Comparison of ENCODE assay signal across 12 cellular contexts in genomic region chr4:145186719-145187118, GRCh38. TPM values are rescaled to one million over a fixed set of nuclear protein-coding genes. Genes with fewer than 3 reads are reported as not detected.
DNase-seq lines count a peak whose midpoint lies in the region; ATAC-seq, FAIRE-seq and TF ChIP-seq lines count a peak whose summit lies in the region.
"Had no signal": no experiment of that assay in that cellular context is flagged by ENCODE, and none has a peak within 500 bp of the region (broad histone marks: within the 10 kb centered on the region; RNA-seq: fewer than 3 reads in every experiment).

No MANE protein-coding gene starts in this region.

- DNase-seq in GM12892 (ENCODE audit: insufficient read length) (no peak), NAMALWA (ENCODE audit: low spot score) (peak; percentile 72), NCI-H2171 treated with DMSO at 0.1 percent for 48 hours (lab: John Stamatoyannopoulos, UW) (no peak)
- DNase-seq in activated CD8-positive, alpha-beta T cell treated with anti-CD3 and anti-CD28 coated beads for 36 hours: no peak
- no peak for DNase-seq in activated CD4-positive, alpha-beta memory T cell treated with anti-CD3 and anti-CD28 coated beads, Interleukin-2, amount 10 ng/mL, durations not matched to agents 7 days and 5 days
- no peak for DNase-seq in activated CD4-positive, alpha-beta T cell treated with anti-CD3 and anti-CD28 coated beads for 36 hours
- DNase-seq: glutamatergic neuron, NCI-H226 had no signal

- CTCF ChIA-PET in activated CD8-positive, alpha-beta T cell treated with anti-CD3 and anti-CD28 coated beads for 36 hours (lab: Charles Lee): interaction anchor here (1.0 kb wide), 1 partner anchor 423 kb away, joined by 4 read pairs; no protein-coding TSS in a partner anchor
- CTCF ChIA-PET in activated CD4-positive, alpha-beta memory T cell treated with anti-CD3 and anti-CD28 coated beads, Interleukin-2, amount 10 ng/mL, durations not matched to agents 7 days and 5 days (lab: Charles Lee): interaction anchor here (1.2 kb wide), 1 partner anchor 431 kb away, joined by 3 read pairs; no protein-coding TSS in a partner anchor
- CTCF ChIA-PET in activated CD4-positive, alpha-beta T cell treated with anti-CD3 and anti-CD28 coated beads for 36 hours (lab: Charles Lee): interaction anchor here (1.2 kb wide), 1 partner anchor 125 kb away, joined by 5 read pairs; no protein-coding TSS in a partner anchor

- peak; percentile 79 for FAIRE-seq in GM12892 (lab: Jason Lieb, UNC)
- FAIRE-seq: colon had no signal

- peaks cover 2% of the 10 kb centered on the region for H3K27me3 Mint-ChIP-seq in activated CD8-positive, alpha-beta T cell treated with anti-CD3 and anti-CD28 coated beads for 36 hours
- peaks cover 2% of the 10 kb centered on the region for H3K27me3 Mint-ChIP-seq in activated CD4-positive, alpha-beta memory T cell treated with anti-CD3 and anti-CD28 coated beads, Interleukin-2, amount 10 ng/mL, durations not matched to agents 7 days and 5 days
- no peaks in the 10 kb centered on the region for H3K27me3 Mint-ChIP-seq in activated CD4-positive, alpha-beta T cell treated with anti-CD3 and anti-CD28 coated beads for 36 hours
- H3K27me3 Mint-ChIP-seq: stimulated activated naive CD8-positive, alpha-beta T cell treated with anti-CD3 and anti-CD28 coated beads, Interleukin-15, Interleukin-2, amounts not matched to agents 100 ng/mL and 50 ng/mL, for 24 hours had no signal

- POLR2A ChIA-PET in activated CD8-positive, alpha-beta T cell treated with anti-CD3 and anti-CD28 coated beads for 36 hours (lab: Charles Lee): interaction anchor here (0.7 kb wide), 1 partner anchor 457 kb away, joined by 4 read pairs; no protein-coding TSS in a partner anchor
- POLR2A ChIA-PET in activated CD4-positive, alpha-beta memory T cell treated with anti-CD3 and anti-CD28 coated beads, Interleukin-2, amount 10 ng/mL, durations not matched to agents 7 days and 5 days (lab: Charles Lee): interaction anchor here (1.1 kb wide), 1 partner anchor 9 kb away, joined by 4 read pairs; no protein-coding TSS in a partner anchor
- POLR2A ChIA-PET in activated CD4-positive, alpha-beta T cell treated with anti-CD3 and anti-CD28 coated beads for 36 hours (lab: Charles Lee): interaction anchor here (0.9 kb wide), 1 partner anchor 10 kb away, joined by 4 read pairs; no protein-coding TSS in a partner anchor

- no peak overlapping the region for H3K27ac Mint-ChIP-seq in activated CD8-positive, alpha-beta T cell treated with anti-CD3 and anti-CD28 coated beads for 36 hours
- no peak overlapping the region for H3K27ac Mint-ChIP-seq in activated CD4-positive, alpha-beta memory T cell treated with anti-CD3 and anti-CD28 coated beads, Interleukin-2, amount 10 ng/mL, durations not matched to agents 7 days and 5 days
- H3K27ac Mint-ChIP-seq in activated CD4-positive, alpha-beta T cell treated with anti-CD3 and anti-CD28 coated beads for 36 hours: no peak overlapping the region
- H3K27ac Mint-ChIP-seq: stimulated activated naive CD8-positive, alpha-beta T cell treated with anti-CD3 and anti-CD28 coated beads, Interleukin-15, Interleukin-2, amounts not matched to agents 100 ng/mL and 50 ng/mL, for 24 hours had no signal

- H3K36me3 Mint-ChIP-seq in activated CD8-positive, alpha-beta T cell treated with anti-CD3 and anti-CD28 coated beads for 36 hours (ENCODE audit: low read depth): no peaks in the 10 kb centered on the region
- no peaks in the 10 kb centered on the region for H3K36me3 Mint-ChIP-seq in activated CD4-positive, alpha-beta memory T cell treated with anti-CD3 and anti-CD28 coated beads, Interleukin-2, amount 10 ng/mL, durations not matched to agents 7 days and 5 days (ENCODE audit: low read depth)
- no peaks in the 10 kb centered on the region for H3K36me3 Mint-ChIP-seq in activated CD4-positive, alpha-beta T cell treated with anti-CD3 and anti-CD28 coated beads for 36 hours (ENCODE audit: low read depth)

- H3K4me1 Mint-ChIP-seq in activated CD8-positive, alpha-beta T cell treated with anti-CD3 and anti-CD28 coated beads for 36 hours (ENCODE audit: low read depth): peaks cover 4% of the 10 kb centered on the region
- peaks cover 5% of the 10 kb centered on the region for H3K4me1 Mint-ChIP-seq in activated CD4-positive, alpha-beta memory T cell treated with anti-CD3 and anti-CD28 coated beads, Interleukin-2, amount 10 ng/mL, durations not matched to agents 7 days and 5 days
- peaks cover 6% of the 10 kb centered on the region for H3K4me1 Mint-ChIP-seq in activated CD4-positive, alpha-beta T cell treated with anti-CD3 and anti-CD28 coated beads for 36 hours

- H3K4me3 Mint-ChIP-seq in activated CD8-positive, alpha-beta T cell treated with anti-CD3 and anti-CD28 coated beads for 36 hours: no peak overlapping the region
- H3K4me3 Mint-ChIP-seq in activated CD4-positive, alpha-beta memory T cell treated with anti-CD3 and anti-CD28 coated beads, Interleukin-2, amount 10 ng/mL, durations not matched to agents 7 days and 5 days: no peak overlapping the region
- no peak overlapping the region for H3K4me3 Mint-ChIP-seq in activated CD4-positive, alpha-beta T cell treated with anti-CD3 and anti-CD28 coated beads for 36 hours
- H3K4me3 Mint-ChIP-seq: stimulated activated naive CD8-positive, alpha-beta T cell treated with anti-CD3 and anti-CD28 coated beads, Interleukin-15, Interleukin-2, amounts not matched to agents 100 ng/mL and 50 ng/mL, for 24 hours had no signal

- no peak for TF ChIP-seq CTCF in activated CD8-positive, alpha-beta T cell treated with anti-CD3 and anti-CD28 coated beads for 36 hours (IDR thresholded peaks at IDR 0.05)

- no peaks in the 10 kb centered on the region for H3K9me3 Mint-ChIP-seq in activated CD8-positive, alpha-beta T cell treated with anti-CD3 and anti-CD28 coated beads for 36 hours
- no peaks in the 10 kb centered on the region for H3K9me3 Mint-ChIP-seq in activated CD4-positive, alpha-beta memory T cell treated with anti-CD3 and anti-CD28 coated beads, Interleukin-2, amount 10 ng/mL, durations not matched to agents 7 days and 5 days
- H3K9me3 Mint-ChIP-seq in activated CD4-positive, alpha-beta T cell treated with anti-CD3 and anti-CD28 coated beads for 36 hours (ENCODE audit: low read depth): no peaks in the 10 kb centered on the region
- H3K9me3 Mint-ChIP-seq: stimulated activated naive CD8-positive, alpha-beta T cell treated with anti-CD3 and anti-CD28 coated beads, Interleukin-15, Interleukin-2, amounts not matched to agents 100 ng/mL and 50 ng/mL, for 24 hours had no signal

- no peak for TF ChIP-seq POLR2A in GM12892 (IDR thresholded peaks at IDR 0.05; ENCODE audit: low read depth, low read length)

- ATAC-seq in GM19468 (IDR thresholded peaks at IDR 0.05; ENCODE audit: extremely low read depth, unreplicated experiment) (peak; percentile 92), HG02981 (IDR thresholded peaks at IDR 0.05; ENCODE audit: unreplicated experiment) (peak; percentile 86)
- ATAC-seq in activated CD8-positive, alpha-beta T cell treated with anti-CD3 and anti-CD28 coated beads for 36 hours: no peak
- no peak for ATAC-seq in activated CD4-positive, alpha-beta T cell treated with anti-CD3 and anti-CD28 coated beads for 36 hours

- intact Hi-C loops in activated CD8-positive, alpha-beta T cell treated with anti-CD3 and anti-CD28 coated beads for 36 hours (cut with micrococcal nuclease): loop anchor here (10.0 kb wide), 1 partner anchor 298 kb away; the partner anchor contains the start of gene SMAD1
- intact Hi-C loops in activated CD4-positive, alpha-beta T cell treated with anti-CD3 and anti-CD28 coated beads for 36 hours (cut with DNase I, micrococcal nuclease): loop anchor here in 1 of 2 experiments (10.0 kb wide), 1 partner anchor 1268 kb away; no protein-coding TSS in a partner anchor

RNA-seq across cellular contexts. Expression of gene OTUD4, which starts 6.3 kb away (rescaled TPM):
- polyA plus RNA-seq in GM12892 (2012; ENCODE audit: missing spikeins): 16.1 TPM
- 10 to 100 TPM; 41.4 to 49.6 TPM for total RNA-seq in activated CD8-positive, alpha-beta T cell treated with anti-CD3 and anti-CD28 coated beads for 36 hours
- total RNA-seq in activated CD4-positive, alpha-beta memory T cell treated with anti-CD3 and anti-CD28 coated beads, Interleukin-2, amount 10 ng/mL, durations not matched to agents 7 days and 5 days: 10 to 100 TPM; 45.8 to 51.2 TPM
- 10 to 100 TPM; 52.6 to 57.1 TPM for total RNA-seq in activated CD4-positive, alpha-beta T cell treated with anti-CD3 and anti-CD28 coated beads for 36 hours

Comparison
In these comparisons a context has a peak if more than half of its experiments do, and no peak if none do; other contexts are left out.
1. ATAC-seq: peak in GM19468 (single experiment) and HG02981 (single experiment); none in activated CD8-positive, alpha-beta T cell treated with anti-CD3 and anti-CD28 coated beads for 36 hours (single experiment) and activated CD4-positive, alpha-beta T cell treated with anti-CD3 and anti-CD28 coated beads for 36 hours (single experiment).